Comparison of ENCODE assay signal across 20 cellular contexts in genomic region chr15:68698708-68699107, GRCh38.
"Had no signal": no experiment of that assay in that cellular context is flagged by ENCODE, and none has a peak within 500 bp of the region (broad histone marks: within the 10 kb centered on the region; RNA-seq: fewer than 3 reads in every experiment).

No MANE protein-coding gene starts in this region.

- DNase-seq: activated T-cell treated with anti-CD3 and anti-CD28 coated beads, Interleukin-2, amount 50 U/mL, for 1 hour; adrenal gland; dermis blood vessel endothelial cell; effector memory CD4-positive, alpha-beta T cell; foreskin melanocyte; immature natural killer cell; left lung; naive thymus-derived CD4-positive, alpha-beta T cell; small intestine; stimulated activated CD4-positive, alpha-beta T cell treated with anti-CD3 and anti-CD28 coated beads, Interleukin-15, amount 100 ng/mL, for 24 hours; T-helper 9 cell; upper lobe of left lung had no signal

- H2AFZ ChIP-seq: hepatocyte had no signal

- H3K27me3 ChIP-seq: adrenal gland, hepatocyte, neutrophil, upper lobe of left lung had no signal

- H3K36me3 ChIP-seq: adrenal gland, left lung, neutrophil, upper lobe of left lung had no signal

- H3K27ac ChIP-seq: adrenal gland, hepatocyte, left lung, neutrophil had no signal

- H3K4me2 ChIP-seq: hepatocyte had no signal

- H3K9me3 ChIP-seq: adrenal gland, left lung, neutrophil, upper lobe of left lung had no signal

- ATAC-seq: esophagus mucosa; left lung; naive thymus-derived CD4-positive, alpha-beta T cell; stimulated activated memory B cell treated with anti-CD40 and anti-IgM and Interleukin-4, amounts not matched to agents 10 μg/mL and 1 μg/mL and 100 μg/mL, for 72 hours; WTC11 had no signal

- FAIRE-seq: astrocyte, bronchial epithelial cell, endothelial cell of umbilical vein, small intestine had no signal

- H3K4me3 ChIP-seq: adrenal gland, hepatocyte, left lung, upper lobe of left lung had no signal
